In genomic region chr6:75402296-75402695, GRCh38 we compare ENCODE assay signal across 12 cellular contexts.
DNase-seq lines count a peak whose midpoint lies in the region; ATAC-seq, FAIRE-seq and TF ChIP-seq lines count a peak whose summit lies in the region.
"Had no signal": no experiment of that assay in that cellular context is flagged by ENCODE, and none has a peak within 500 bp of the region (broad histone marks: within the 10 kb centered on the region; RNA-seq: fewer than 3 reads in every experiment).

No MANE protein-coding gene starts in this region.

- RAD21 ChIA-PET in GM12878 (lab: Charles Lee; ENCODE audit: unreplicated experiment), result interaction anchor here (1.6 kb wide), 1 partner anchor 20 kb away, joined by 4 read pairs; no protein-coding TSS in a partner anchor

- no peaks in the 10 kb centered on the region for H4K20me1 ChIP-seq in GM12878 (ENCODE audit: control insufficient read depth, insufficient read depth)

- H3K27me3 ChIP-seq in GM12878 (replicated peaks in 1 of 2; ENCODE audit: control insufficient read depth in 2 of 2, insufficient read depth in 2 of 2, low read length in 1 of 2), result no peaks in the 10 kb centered on the region

- H3K27me3 Mint-ChIP-seq in immature natural killer cell (ENCODE audit: low read depth in 3 of 3), result peaks cover 1 to 3% (median 1%) of the 10 kb centered on the region in 3 donors
- H3K27me3 Mint-ChIP-seq: activated naive CD8-positive, alpha-beta T cell treated with anti-CD3 and anti-CD28 coated beads, Interleukin-2, amount 50 U/mL, for 24 hours had no signal

- H3K36me3 ChIP-seq in HEK293 (ENCODE audit: control insufficient read depth in 2 of 2, insufficient read depth in 1 of 2, low read length in 2 of 2), result no peaks in the 10 kb centered on the region
- H3K36me3 ChIP-seq in GM12878 (ENCODE audit: control insufficient read depth in 2 of 2, insufficient read depth in 2 of 2, low read length in 1 of 2), result no peaks in the 10 kb centered on the region

- BruUV-seq in GM12878 (replicated peaks; lab: Mats Ljungman, UMichigan), result no TSS peak

- FAIRE-seq in GM12878 (lab: Jason Lieb, UNC), result peak; percentile 35

- CTCF ChIA-PET in HEK293 (lab: Yijun Ruan, JAX) (interaction anchor here (1.3 to 1.7 kb wide), 2 partner anchors 11 to 34 kb away, joined by 4 read pairs; no protein-coding TSS in a partner anchor), GM12878 (lab: Yijun Ruan, JAX) (no interaction called here)

- 11% methylated on average over 3 of the region's 3 CpGs for WGBS in GM12878 (ENCODE audit: insufficient coverage, insufficient replicate concordance, low lambda C conversion rate, missing lambda C conversion rate)

- H3K27ac ChIP-seq in HEK293 (ENCODE audit: extremely low read depth, low read depth, low read length) (no peak overlapping the region), GM12878 (ENCODE audit: control insufficient read depth, insufficient read depth) (no peak overlapping the region)

- TF ChIP-seq POLR2A in GM12878 (IDR thresholded peaks at IDR 0.05; ENCODE audit: low read depth, low read length), result no peak

- no peak overlapping the region for H3K4me2 ChIP-seq in GM12878 (ENCODE audit: control insufficient read depth, insufficient read depth)

- in situ Hi-C loops in GM12878 (cut with MboI), result no loop called here

- H3K4me3 ChIP-seq in HEK293 (ENCODE audit: low read depth, low read length) (no peak overlapping the region), GM12878 (no peak overlapping the region)

- peak; percentile 94 for ATAC-seq in GM12878
- ATAC-seq in HG03520 (IDR thresholded peaks at IDR 0.05; ENCODE audit: unreplicated experiment), result no peak
- ATAC-seq: activated naive CD8-positive, alpha-beta T cell treated with anti-CD3 and anti-CD28 coated beads, Interleukin-2, amount 50 U/mL, for 24 hours; WTC11 had no signal

- H3K4me1 Mint-ChIP-seq in immature natural killer cell, result no peaks in the 10 kb centered on the region
- H3K4me1 Mint-ChIP-seq: activated naive CD8-positive, alpha-beta T cell treated with anti-CD3 and anti-CD28 coated beads, Interleukin-2, amount 50 U/mL, for 24 hours; WTC11 had no signal

- no peak for TF ChIP-seq EP300 in GM12878 (IDR thresholded peaks at IDR 0.05; ENCODE audit: borderline replicate concordance in 1 of 2, control insufficient read depth in 1 of 2, low read depth in 2 of 2, low read length in 2 of 2)

- no peak for TF ChIP-seq CTCF in HEK293 (tag by site-specific recombination; IDR thresholded peaks at IDR 0.05)
- no peak for TF ChIP-seq CTCF in GM12878 (IDR thresholded peaks at IDR 0.05 in 2 of 3, conservative IDR thresholded peaks at IDR 0.05 in 1 of 3; ENCODE audit: control insufficient read depth in 2 of 3, extremely low read depth in 1 of 3, insufficient read depth in 1 of 3, low read depth in 3 of 3, low read length in 3 of 3)

- no peak for TF ChIP-seq RAD21 in GM12878 (IDR thresholded peaks at IDR 0.05; ENCODE audit: insufficient read depth, low read depth, low read length)

- no peak overlapping the region for H3K4me3 Mint-ChIP-seq in immature natural killer cell
- H3K4me3 Mint-ChIP-seq: activated naive CD8-positive, alpha-beta T cell treated with anti-CD3 and anti-CD28 coated beads, Interleukin-2, amount 50 U/mL, for 24 hours; WTC11 had no signal

- SMC1A ChIA-PET in GM12878 (lab: Charles Lee; ENCODE audit: uncharacterized antibody, unreplicated experiment), result interaction anchor here (0.6 kb wide), 1 partner anchor 189 kb away, joined by 3 read pairs; no protein-coding TSS in a partner anchor

- DNase-seq in AG08395 (ENCODE audit: low spot score), result peak; percentile 83
- no peak for DNase-seq in GM12878 (ENCODE audit: low read depth, low spot score)
- DNase-seq in islet precursor cell, result peak; percentile 79
- no peak for DNase-seq in stimulated activated CD4-positive, alpha-beta T cell treated with anti-CD3 and anti-CD28 coated beads, Interleukin-15, amount 100 ng/mL, for 24 hours
- no peak for DNase-seq in immature natural killer cell
- no peak for DNase-seq in NCI-H82 (lab: John Stamatoyannopoulos, UW)
- DNase-seq: activated naive CD8-positive, alpha-beta T cell treated with anti-CD3 and anti-CD28 coated beads, Interleukin-2, amount 50 U/mL, for 24 hours; H7; NK-92 treated with Interleukin-12 subunit alpha and Interleukin-12 subunit beta, amount 100 ng/mL, for 24 hours had no signal

- H3K9me3 ChIP-seq in HEK293 (ENCODE audit: control insufficient read depth, insufficient read depth, low read depth, low read length), result no peaks in the 10 kb centered on the region
- H3K9me3 ChIP-seq in GM12878 (replicated peaks; ENCODE audit: control insufficient read depth, insufficient read depth, low read length), result no peaks in the 10 kb centered on the region

- intact Hi-C loops in GM12878 (cut with micrococcal nuclease; ENCODE audit: unreplicated experiment), result no loop called here

- no peak overlapping the region for H3K9ac ChIP-seq in GM12878 (ENCODE audit: control insufficient read depth, insufficient read depth, low read length)

- H2AFZ ChIP-seq in GM12878 (ENCODE audit: control insufficient read depth, low read depth, low read length), result no peak overlapping the region

- POLR2A ChIA-PET in HEK293 (lab: Yijun Ruan, JAX) (interaction anchor here (1.0 kb wide), 1 partner anchor 122 kb away, joined by 3 read pairs; no protein-coding TSS in a partner anchor), GM12878 (lab: Charles Lee) (no interaction called here)

- H3K9me3 Mint-ChIP-seq in immature natural killer cell, result no peaks in the 10 kb centered on the region
- H3K9me3 Mint-ChIP-seq: activated naive CD8-positive, alpha-beta T cell treated with anti-CD3 and anti-CD28 coated beads, Interleukin-2, amount 50 U/mL, for 24 hours had no signal

- no peak overlapping the region for H3K27ac Mint-ChIP-seq in immature natural killer cell
- H3K27ac Mint-ChIP-seq: activated naive CD8-positive, alpha-beta T cell treated with anti-CD3 and anti-CD28 coated beads, Interleukin-2, amount 50 U/mL, for 24 hours; WTC11 had no signal

- H3K79me2 ChIP-seq in GM12878 (ENCODE audit: control insufficient read depth, insufficient read depth, low read length), result no peaks in the 10 kb centered on the region

- no peaks in the 10 kb centered on the region for H3K36me3 Mint-ChIP-seq in immature natural killer cell
- H3K36me3 Mint-ChIP-seq: WTC11 had no signal

- H3K4me1 ChIP-seq in HEK293 (ENCODE audit: control insufficient read depth, insufficient read depth, low read length), result peaks cover 12% of the 10 kb centered on the region
- H3K4me1 ChIP-seq in GM12878 (ENCODE audit: control insufficient read depth, insufficient read depth, low read length), result no peaks in the 10 kb centered on the region

TF ChIP-seq in HEK293, 187 proteins besides CTCF, POLR2A, EP300 and RAD21 (continues in another document):
- TF ChIP-seq ZNF248 (tag by site-specific recombination; IDR thresholded peaks at IDR 0.05) (no peak), ZNF362 (tag by site-specific recombination; IDR thresholded peaks at IDR 0.05) (peak; percentile 34; the same call in 1 of the 2 replicates), ZNF449 (tag by site-specific recombination; IDR thresholded peaks at IDR 0.05) (no peak), ZNF16 (tag by site-specific recombination; IDR thresholded peaks at IDR 0.05; ENCODE audit: low read depth) (no peak), YY1 (tag by site-specific recombination; IDR thresholded peaks at IDR 0.05) (no peak)

TF ChIP-seq in GM12878, 131 proteins besides CTCF, POLR2A, EP300 and RAD21:
- TF ChIP-seq ATF7 (IDR thresholded peaks at IDR 0.05; ENCODE audit: low read depth) (0 out of 2 replicates have a peak, but pooled peaks have one; percentile 61), WRNIP1 (IDR thresholded peaks at IDR 0.05; ENCODE audit: borderline replicate concordance, low read depth, low read length) (no peak), BHLHE40 (IDR thresholded peaks at IDR 0.05; ENCODE audit: borderline replicate concordance in 1 of 2, low read depth in 2 of 2, low read length in 1 of 2) (peak in 1 of 2 experiments; percentile 6; a peak in 1 of 4 replicates), MTA2 (IDR thresholded peaks at IDR 0.05; ENCODE audit: low read depth) (peak; percentile 19; the same call in 1 of the 2 replicates), RB1 (IDR thresholded peaks at IDR 0.05; ENCODE audit: borderline replicate concordance) (no peak), MEF2B (IDR thresholded peaks at IDR 0.05; ENCODE audit: partially characterized antibody, poor library complexity, severe bottlenecking) (peak; percentile 49), MYC (IDR thresholded peaks at IDR 0.05; ENCODE audit: insufficient read depth, insufficient read length, insufficient replicate concordance, low read length, severe bottlenecking) (no peak), GATAD2B (conservative IDR thresholded peaks at IDR 0.05; ENCODE audit: low read depth) (no peak), ZNF687 (IDR thresholded peaks at IDR 0.05) (no peak)

Comparison
In these comparisons a context has a peak if more than half of its experiments do, and no peak if none do; other contexts are left out.
1. DNase-seq: peak in AG08395 (single experiment) and islet precursor cell (single experiment); none in GM12878 (single experiment), stimulated activated CD4-positive, alpha-beta T cell treated with anti-CD3 and anti-CD28 coated beads, Interleukin-15, amount 100 ng/mL, for 24 hours (single experiment), immature natural killer cell (0 of 3) and NCI-H82 (single experiment).